Comparison of ENCODE assay signal across 14 cellular contexts in the genomic region with DNA sequence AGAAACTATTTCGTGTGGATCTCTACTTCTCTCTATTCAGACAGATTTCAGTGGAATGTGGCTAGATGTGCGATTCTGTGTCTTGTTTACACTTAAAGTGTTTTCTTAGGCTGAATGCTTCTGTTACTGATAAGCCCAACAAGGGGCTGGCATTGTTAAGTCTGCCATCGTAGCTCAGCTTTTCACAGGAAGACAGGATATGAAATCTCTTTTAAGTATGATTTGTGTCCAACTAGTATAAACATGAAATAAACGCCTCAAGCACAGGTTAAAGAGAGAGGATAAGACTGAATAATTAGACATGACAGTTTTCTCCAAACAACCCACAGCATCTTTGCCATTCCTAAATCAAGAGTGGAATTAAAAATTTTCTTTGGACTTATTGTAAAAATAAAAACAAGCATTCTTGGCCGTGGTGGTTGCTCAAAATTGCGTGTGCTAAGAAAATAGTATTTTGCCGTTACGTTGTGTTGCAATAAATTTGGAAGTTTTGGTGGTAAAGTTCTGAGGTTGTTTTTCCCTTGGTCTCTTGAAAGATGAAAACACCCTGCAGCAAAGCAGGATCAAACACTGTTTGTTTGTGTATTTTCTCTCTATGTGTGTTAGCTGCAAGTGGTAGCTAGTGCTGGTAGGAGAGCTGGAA. TPM values are rescaled to one million over a fixed set of nuclear protein-coding genes. Genes with fewer than 3 reads are reported as not detected.
A peak's percentile ranks its signal among the peaks of the same experiment; 100 is the strongest.
DNase-seq lines count a peak whose midpoint lies in the region; ATAC-seq and TF ChIP-seq lines count a peak whose summit lies in the region.
"Had no signal": no experiment of that assay in that cellular context is flagged by ENCODE, and none has a peak within 500 bp of the region (broad histone marks: within the 10 kb centered on the region; RNA-seq: fewer than 3 reads in every experiment).

No MANE protein-coding gene starts in this region.

- no TSS peak for BruUV-seq in Panc1 (replicated peaks; lab: Mats Ljungman, UMichigan)

- ATAC-seq in Panc1 (peak; percentile 50), HG03521 (IDR thresholded peaks at IDR 0.05; ENCODE audit: unreplicated experiment) (no peak)

- no peak overlapping the region for H3K9ac ChIP-seq in smooth muscle cell (ENCODE audit: low read depth)

- no peaks in the 10 kb centered on the region for H4K20me1 ChIP-seq in smooth muscle cell (ENCODE audit: low read depth)

- H3K4me3 ChIP-seq in Panc1 (ENCODE audit: low read depth in 2 of 2, low read length in 2 of 2) (peak overlapping the region; percentile 14 to 21; a peak in 3 of 4 replicates), fibroblast of mammary gland (ENCODE audit: control insufficient read depth, low read depth, low read length) (peak overlapping the region; percentile 45), smooth muscle cell (no peak overlapping the region)
- H3K4me3 ChIP-seq: lung, prostate gland had no signal

- H3K27ac ChIP-seq in Panc1 (ENCODE audit: low read length) = peak overlapping the region; percentile 80
- H3K27ac ChIP-seq in smooth muscle cell (ENCODE audit: low read depth) = no peak overlapping the region
- H3K27ac ChIP-seq: 22Rv1, prostate gland had no signal

- WGBS in smooth muscle cell (ENCODE audit: low lambda C conversion rate) = 36% methylated on average over 8 of the region's 8 CpGs

- intact Hi-C loops in Panc1 (cut with micrococcal nuclease; ENCODE audit: unreplicated experiment) = loop anchor here (2.0 kb wide), 1 partner anchor 73 kb away; no protein-coding TSS in a partner anchor

- H3K9me3 ChIP-seq in Panc1 (ENCODE audit: control insufficient read depth, insufficient read depth, low read depth, low read length) = no peaks in the 10 kb centered on the region
- H3K9me3 ChIP-seq in smooth muscle cell (replicated peaks; ENCODE audit: low read depth) = no peaks in the 10 kb centered on the region
- H3K9me3 ChIP-seq: prostate gland had no signal

- CTCF ChIA-PET in Panc1 (lab: Charles Lee) = no interaction called here

- DNase-seq in NOMO-1 treated with DMSO at 0.1 percent for 48 hours (lab: John Stamatoyannopoulos, UW; ENCODE audit: unreplicated experiment) = peak; percentile 11
- DNase-seq in NOMO-1 treated with dmso at 0.1 percent for 144 hours (lab: John Stamatoyannopoulos, UW; ENCODE audit: unreplicated experiment) = no peak
- no peak for DNase-seq in Panc1 (ENCODE audit: low read depth, low spot score)
- DNase-seq in fibroblast of mammary gland (ENCODE audit: low read depth) = peak; percentile 12
- DNase-seq in smooth muscle cell (lab: John Stamatoyannopoulos, UW; ENCODE audit: unreplicated experiment) = no peak
- no peak for DNase-seq in hepatic stellate cell (ENCODE audit: low spot score)
- DNase-seq in Ammon's horn (ENCODE audit: low spot score) = no peak
- DNase-seq: activated naive CD4-positive, alpha-beta T cell treated with Interleukin-2 at 50 U/mL for 16 hours; NCI-H1694 had no signal

- in situ Hi-C loops in Panc1 (cut with HindIII; ENCODE audit: low pct_unique_long_range_greater_than_20kb, low sequenced_read_pairs) = no loop called here

- no peak for TF ChIP-seq CTCF in Panc1 (IDR thresholded peaks at IDR 0.05)
- TF ChIP-seq CTCF in fibroblast of mammary gland (conservative IDR thresholded peaks at IDR 0.05; ENCODE audit: control insufficient read depth, insufficient read depth, low read depth, low read length) = no peak
- no peak for TF ChIP-seq CTCF in smooth muscle cell (IDR thresholded peaks at IDR 0.05; ENCODE audit: borderline replicate concordance, insufficient read depth, poor library complexity, severe bottlenecking)

- no peaks in the 10 kb centered on the region for H3K27me3 ChIP-seq in Panc1 (ENCODE audit: control insufficient read depth, insufficient read depth, low read length)
- H3K27me3 ChIP-seq in smooth muscle cell (ENCODE audit: low read depth) = no peaks in the 10 kb centered on the region

- H3K36me3 ChIP-seq in Panc1 (ENCODE audit: control insufficient read depth, insufficient read depth, low read length) = no peaks in the 10 kb centered on the region
- no peaks in the 10 kb centered on the region for H3K36me3 ChIP-seq in smooth muscle cell (ENCODE audit: low read depth)
- H3K36me3 ChIP-seq: prostate gland had no signal

- H3K4me2 ChIP-seq in smooth muscle cell = no peak overlapping the region

- H3K4me1 ChIP-seq in Panc1 (ENCODE audit: control insufficient read depth, insufficient read depth, low read length) (peaks cover 39% of the 10 kb centered on the region), smooth muscle cell (ENCODE audit: low read depth) (peaks cover 10% of the 10 kb centered on the region)
- H3K4me1 ChIP-seq: prostate gland had no signal

- POLR2A ChIA-PET in Panc1 (lab: Charles Lee) = interaction anchor here (0.6 to 0.8 kb wide), 2 partner anchors 17 to 128 kb away, joined by 3 to 5 read pairs; no protein-coding TSS in a partner anchor

- no peaks in the 10 kb centered on the region for H3K79me2 ChIP-seq in smooth muscle cell (ENCODE audit: low read depth)

- H3F3A ChIP-seq in smooth muscle cell (ENCODE audit: low read depth) = no peaks in the 10 kb centered on the region

- H2AFZ ChIP-seq in smooth muscle cell (ENCODE audit: low read depth) = peak overlapping the region; percentile 61

RNA-seq across cellular contexts. Expression of gene VIT, which starts 1.0 kb away (rescaled TPM):
- total RNA-seq in Panc1 (2021; ENCODE audit: unreplicated experiment) = 0.77 TPM
- 0.62 TPM for polyA plus RNA-seq in Panc1 (2012; ENCODE audit: insufficient read length)
- total RNA-seq in smooth muscle cell = 0.13 TPM in 1 of 2 replicates, not detected in the other
- not detected in 2 replicates for polyA plus RNA-seq in smooth muscle cell
- total RNA-seq: temporal lobe had no signal

Comparison
In these comparisons a context has a peak if more than half of its experiments do, and no peak if none do; other contexts are left out.
1. DNase-seq: peak in NOMO-1 treated with DMSO at 0.1 percent for 48 hours (single experiment) and fibroblast of mammary gland (single experiment); none in NOMO-1 treated with dmso at 0.1 percent for 144 hours (single experiment), Panc1 (single experiment), smooth muscle cell (single experiment), hepatic stellate cell (single experiment) and Ammon's horn (single experiment).